ENCODE assay signal across 3 cellular contexts in the genomic region with DNA sequence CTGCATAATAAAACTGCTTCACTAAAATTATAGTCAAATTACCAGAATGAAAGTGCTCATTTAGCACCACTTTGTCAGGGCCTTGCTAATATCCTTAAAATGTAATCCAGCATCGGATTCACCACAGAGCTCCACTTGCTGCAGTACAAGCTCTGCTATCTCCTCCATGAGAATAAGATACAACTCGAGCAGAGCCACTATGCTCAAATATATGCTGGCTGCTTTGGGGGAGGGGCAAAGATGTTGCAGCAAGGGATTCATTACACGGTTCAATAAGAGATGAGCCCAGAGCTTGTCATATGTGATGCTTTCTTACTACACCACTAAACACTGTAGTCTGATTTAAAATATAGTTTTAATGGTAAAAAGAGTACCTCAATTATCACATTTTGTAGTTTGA.
TF ChIP-seq lines count a peak whose summit lies in the region.

No MANE protein-coding gene starts in this region.

TF ChIP-seq in GM23338, 12 proteins besides CTCF, POLR2A, EP300 and RAD21 (continues in another document):
- TF ChIP-seq ETS1 (IDR thresholded peaks at IDR 0.05) (no peak), NANOG (IDR thresholded peaks at IDR 0.05; ENCODE audit: borderline replicate concordance) (no peak), CREB1 (CRISPR knock-in tag; IDR thresholded peaks at IDR 0.05; ENCODE audit: low read depth) (no peak), JUNB (IDR thresholded peaks at IDR 0.05; ENCODE audit: unreplicated experiment) (no peak), STAT1 (IDR thresholded peaks at IDR 0.05; ENCODE audit: unreplicated experiment) (no peak), ZNF114 (CRISPR knock-in tag; IDR thresholded peaks at IDR 0.05) (no peak), EZH2phosphoT487 (IDR thresholded peaks at IDR 0.05; ENCODE audit: unreplicated experiment) (no peak), REST (IDR thresholded peaks at IDR 0.05; ENCODE audit: unreplicated experiment) (no peak), EZH2 (IDR thresholded peaks at IDR 0.05; ENCODE audit: low read depth, unreplicated experiment) (no peak)

TF ChIP-seq in WTC11, 78 proteins besides CTCF, POLR2A, EP300 and RAD21:
- TF ChIP-seq, protein P1, sequence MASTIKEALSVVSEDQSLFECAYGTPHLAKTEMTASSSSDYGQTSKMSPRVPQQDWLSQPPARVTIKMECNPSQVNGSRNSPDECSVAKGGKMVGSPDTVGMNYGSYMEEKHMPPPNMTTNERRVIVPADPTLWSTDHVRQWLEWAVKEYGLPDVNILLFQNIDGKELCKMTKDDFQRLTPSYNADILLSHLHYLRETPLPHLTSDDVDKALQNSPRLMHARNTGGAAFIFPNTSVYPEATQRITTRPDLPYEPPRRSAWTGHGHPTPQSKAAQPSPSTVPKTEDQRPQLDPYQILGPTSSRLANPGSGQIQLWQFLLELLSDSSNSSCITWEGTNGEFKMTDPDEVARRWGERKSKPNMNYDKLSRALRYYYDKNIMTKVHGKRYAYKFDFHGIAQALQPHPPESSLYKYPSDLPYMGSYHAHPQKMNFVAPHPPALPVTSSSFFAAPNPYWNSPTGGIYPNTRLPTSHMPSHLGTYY (CRISPR knock-in tag; IDR thresholded peaks at IDR 0.05), result no peak
- TF ChIP-seq IRF2 (CRISPR knock-in tag; IDR thresholded peaks at IDR 0.05; ENCODE audit: borderline replicate concordance, low read depth) (no peak), MXD4 (CRISPR knock-in tag; IDR thresholded peaks at IDR 0.05; ENCODE audit: borderline replicate concordance) (no peak), ZNF219 (CRISPR knock-in tag; IDR thresholded peaks at IDR 0.05; ENCODE audit: borderline replicate concordance) (no peak)
- TF ChIP-seq, protein P2, sequence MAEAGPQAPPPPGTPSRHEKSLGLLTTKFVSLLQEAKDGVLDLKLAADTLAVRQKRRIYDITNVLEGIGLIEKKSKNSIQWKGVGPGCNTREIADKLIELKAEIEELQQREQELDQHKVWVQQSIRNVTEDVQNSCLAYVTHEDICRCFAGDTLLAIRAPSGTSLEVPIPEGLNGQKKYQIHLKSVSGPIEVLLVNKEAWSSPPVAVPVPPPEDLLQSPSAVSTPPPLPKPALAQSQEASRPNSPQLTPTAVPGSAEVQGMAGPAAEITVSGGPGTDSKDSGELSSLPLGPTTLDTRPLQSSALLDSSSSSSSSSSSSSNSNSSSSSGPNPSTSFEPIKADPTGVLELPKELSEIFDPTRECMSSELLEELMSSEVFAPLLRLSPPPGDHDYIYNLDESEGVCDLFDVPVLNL (CRISPR knock-in tag; IDR thresholded peaks at IDR 0.05; ENCODE audit: borderline replicate concordance, low read depth), result no peak

TF ChIP-seq in neural cell, 6 proteins besides CTCF, POLR2A, EP300 and RAD21:
- peak; percentile 22 for TF ChIP-seq SMC3 (conservative IDR thresholded peaks at IDR 0.05; ENCODE audit: poor library complexity)
- no peak for TF ChIP-seq REST (IDR thresholded peaks at IDR 0.05; ENCODE audit: borderline replicate concordance)
- TF ChIP-seq MXI1 (conservative IDR thresholded peaks at IDR 0.05; ENCODE audit: poor library complexity, severe bottlenecking), result no peak
- peak; percentile 82 for TF ChIP-seq POLR2AphosphoS5 (IDR thresholded peaks at IDR 0.05)
- peak; percentile 73 for TF ChIP-seq TAF1 (IDR thresholded peaks at IDR 0.05; ENCODE audit: low read depth)
- TF ChIP-seq EZH2 (IDR thresholded peaks at IDR 0.05; ENCODE audit: borderline replicate concordance, insufficient read depth, low read length, poor library complexity, severe bottlenecking), result no peak
